Comparison of ENCODE assay signal across 9 cellular contexts in the genomic region with DNA sequence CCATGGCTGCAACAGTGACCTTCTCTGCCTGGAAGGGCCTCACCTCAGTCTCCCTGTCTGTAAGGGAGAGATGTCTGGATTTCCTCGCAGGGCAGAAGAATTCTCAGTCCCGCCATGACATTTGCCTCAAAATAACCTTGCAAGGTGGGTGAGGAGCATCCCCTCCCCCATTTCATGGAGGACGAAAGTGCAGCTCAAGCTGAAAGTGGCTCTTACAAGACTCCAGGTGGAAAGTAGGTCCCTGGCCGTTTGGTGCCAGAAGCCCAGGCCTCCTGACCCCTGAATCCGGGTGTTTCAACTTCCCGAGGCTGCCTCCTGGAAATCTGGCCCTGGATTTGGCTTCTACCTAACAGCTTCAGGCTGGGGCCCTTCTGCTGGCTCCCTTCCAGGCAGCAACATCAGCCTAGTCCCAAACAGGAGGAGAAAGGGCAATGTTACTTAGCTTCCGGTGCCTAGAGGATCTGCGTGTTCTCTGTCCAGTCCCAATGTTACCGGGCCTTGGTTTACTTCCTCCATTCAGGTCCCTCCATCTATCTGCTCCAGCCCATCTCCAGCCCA. TPM values are rescaled to one million over a fixed set of nuclear protein-coding genes. Genes with fewer than 3 reads are reported as not detected.
A peak's percentile ranks its signal among the peaks of the same experiment; 100 is the strongest.
DNase-seq lines count a peak whose midpoint lies in the region; ATAC-seq and TF ChIP-seq lines count a peak whose summit lies in the region.
"Had no signal": no experiment of that assay in that cellular context is flagged by ENCODE, and none has a peak within 500 bp of the region (broad histone marks: within the 10 kb centered on the region; RNA-seq: fewer than 3 reads in every experiment).

No MANE protein-coding gene starts in this region.

- H3K9me3 ChIP-seq in gastroesophageal sphincter (no peaks in the 10 kb centered on the region), gastrocnemius medialis (no peaks in the 10 kb centered on the region)

- in situ Hi-C loops in gastrocnemius medialis (cut with MboI; ENCODE audit: low sequenced_read_pairs in 4 of 4) = no loop called here

- H3K27me3 ChIP-seq in gastroesophageal sphincter = no peaks in the 10 kb centered on the region
- no peaks in the 10 kb centered on the region for H3K27me3 ChIP-seq in gastrocnemius medialis

- peak overlapping the region in 1 of 2 donors; percentile 64 for H3K4me3 ChIP-seq in gastroesophageal sphincter
- H3K4me3 ChIP-seq in gastrocnemius medialis = peak overlapping the region in 3 of 4 donors; percentile 71 to 75 (median 72)

- 17% methylated on average over 2 of the region's 9 CpGs; no CpG with 5 or more reads in 1 of the 2 donors for WGBS in gastroesophageal sphincter (ENCODE audit: low coverage in 1 of 2), 2 donors

- DNase-seq in GM10266 (ENCODE audit: extremely low spot score) (peak; percentile 15), RPMI7951 (ENCODE audit: low read depth) (peak; percentile 57), gastrocnemius medialis (peak in 1 of 2 donors; percentile 60), activated gamma-delta T cell treated with Interleukin-2 at 50 U/mL for 16 hours (no peak), hepatic stellate cell (ENCODE audit: low spot score) (no peak)
- DNase-seq: midbrain had no signal

- H3K4me1 ChIP-seq in gastroesophageal sphincter (peaks cover 0 to 73% (median 30%) of the 10 kb centered on the region in 3 donors), gastrocnemius medialis (peaks cover 9 to 29% of the 10 kb centered on the region in 2 donors)

- no peak for ATAC-seq in gastroesophageal sphincter
- ATAC-seq in gastrocnemius medialis = no peak
- ATAC-seq in GM21619 (IDR thresholded peaks at IDR 0.05; ENCODE audit: unreplicated experiment) = no peak
- no peak for ATAC-seq in GM18519 (IDR thresholded peaks at IDR 0.05; ENCODE audit: low FRiP score, unreplicated experiment)

- TF ChIP-seq CTCF in GM10266 (IDR thresholded peaks at IDR 0.05; ENCODE audit: control insufficient read depth, insufficient read depth, low read depth, missing control alignments) = no peak
- TF ChIP-seq CTCF in gastroesophageal sphincter (IDR thresholded peaks at IDR 0.05) = no peak
- no peak for TF ChIP-seq CTCF in gastrocnemius medialis (IDR thresholded peaks at IDR 0.05 in 4 of 5, conservative IDR thresholded peaks at IDR 0.05 in 1 of 5)

- intact Hi-C loops in gastrocnemius medialis (cut with DNase I; ENCODE audit: low total_unique reads) = no loop called here

- H3K36me3 ChIP-seq in gastroesophageal sphincter = no peaks in the 10 kb centered on the region
- no peaks in the 10 kb centered on the region for H3K36me3 ChIP-seq in gastrocnemius medialis

- H3K27ac ChIP-seq in gastroesophageal sphincter (peak overlapping the region; percentile 88 to 92 (median 90)), gastrocnemius medialis (peak overlapping the region; percentile 84 to 88 (median 84))

- no peak for TF ChIP-seq EP300 in gastroesophageal sphincter (IDR thresholded peaks at IDR 0.05)

- no peak for TF ChIP-seq POLR2A in gastroesophageal sphincter (IDR thresholded peaks at IDR 0.05)
- TF ChIP-seq POLR2A in gastrocnemius medialis (IDR thresholded peaks at IDR 0.05) = no peak

RNA-seq across cellular contexts. Expression of gene CSPG4, which starts 0.8 kb away (rescaled TPM):
- total RNA-seq in RPMI7951 (2014; rRNA removed; shearing (Covaris generic)) = 31.4 and 52.5 TPM in 2 replicates
- total RNA-seq in gastroesophageal sphincter = 100 to 1,000 TPM in 3 of 4 donors, 10 to 100 TPM in 1; 98.7 to 396 (median 151) TPM
- total RNA-seq in gastrocnemius medialis = 100 to 1,000 TPM in 2 of 4 donors, 10 to 100 TPM in 2; 38.2 to 145 (median 88.5) TPM

Comparison
In these comparisons a context has a peak if more than half of its experiments do, and no peak if none do; other contexts are left out.
1. DNase-seq: peak in GM10266 (single experiment) and RPMI7951 (single experiment); none in activated gamma-delta T cell treated with Interleukin-2 at 50 U/mL for 16 hours (single experiment) and hepatic stellate cell (single experiment).